ENCODE assay signal across 36 cellular contexts in the genomic region with DNA sequence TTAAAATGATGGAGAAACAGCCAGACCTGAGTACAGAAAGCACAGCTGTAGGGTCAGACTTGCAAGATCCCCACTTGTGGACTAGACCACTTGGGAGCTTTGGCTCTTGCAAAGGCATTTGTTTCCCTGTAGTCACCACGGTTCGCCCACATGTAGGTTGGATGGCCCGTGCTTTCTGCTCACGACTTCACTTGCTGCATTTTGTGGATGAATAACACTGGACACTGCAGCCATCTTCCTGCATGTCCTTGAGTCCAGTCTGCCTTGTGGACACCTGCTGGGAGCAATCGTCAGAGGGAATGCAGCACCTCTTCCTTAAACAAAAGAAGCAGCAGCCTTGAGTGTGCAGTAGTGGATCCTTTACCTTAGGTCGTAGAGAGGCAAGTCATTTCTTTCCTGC.
"Had no signal": no experiment of that assay in that cellular context is flagged by ENCODE, and none has a peak within 500 bp of the region (broad histone marks: within the 10 kb centered on the region; RNA-seq: fewer than 3 reads in every experiment).

No MANE protein-coding gene starts in this region.

- H3K27ac Mint-ChIP-seq: activated CD4-positive, alpha-beta memory T cell treated with anti-CD3 and anti-CD28 coated beads for 36 hours; activated CD4-positive, alpha-beta T cell treated with anti-CD3 and anti-CD28 coated beads, Interleukin-2, amount 10 ng/mL, durations not matched to agents 24 days and 14 days; activated naive CD4-positive, alpha-beta T cell treated with anti-CD3 and anti-CD28 coated beads for 36 hours; activated naive CD8-positive, alpha-beta T cell treated with anti-CD3 and anti-CD28 coated beads for 36 hours; activated T-helper 1 cell treated with anti-CD3 and anti-CD28 coated beads, Interleukin-12 subunit alpha, Interleukin-12 subunit beta, Interleukin-2, Interleukin-4 antibody, amounts not matched to agents 30 ng/mL and 10 ng/mL and 1 ng/mL, durations not matched to agents 14 hours and 24 hours and 36 hours; natural killer cell treated with Interleukin-12 subunit alpha and Interleukin-12 subunit beta and Interleukin-15 and Interleukin-18, amount 100 ng/mL, for 72 hours; stimulated activated memory B cell treated with anti-CD40 and anti-IgM and Interleukin-4, amounts not matched to agents 10 μg/mL and 1 μg/mL and 100 μg/mL, for 72 hours; T-helper 1 cell treated with Interleukin-12 subunit alpha and Interleukin-12 subunit beta and Interleukin-4 antibody, amounts not matched to agents 30 μg/mL and 1 μg/mL, for 36 hours had no signal

- H3K27ac ChIP-seq: adrenal gland, ascending aorta, heart left ventricle, left ventricle myocardium inferior, neutrophil, pancreas, psoas muscle, stomach, thyroid gland, upper lobe of left lung, VCaP had no signal

- H3K4me2 ChIP-seq: smooth muscle cell had no signal

- H3K9me3 ChIP-seq: adrenal gland, ascending aorta, heart left ventricle, left ventricle myocardium inferior, mucosa of descending colon, neutrophil, pancreas, psoas muscle, thyroid gland, upper lobe of left lung had no signal

- H3K36me3 ChIP-seq: adrenal gland, ascending aorta, heart left ventricle, left ventricle myocardium inferior, neutrophil, pancreas, stomach, thyroid gland, upper lobe of left lung had no signal

- H3K4me3 ChIP-seq: adrenal gland, ascending aorta, heart left ventricle, left ventricle myocardium inferior, lung, mucosa of descending colon, pancreas, psoas muscle, smooth muscle cell, stomach, thyroid gland, upper lobe of left lung had no signal

- ATAC-seq: activated CD4-positive, CD25-positive, alpha-beta regulatory T cell treated with anti-CD3 and anti-CD28 coated beads, Interleukin-2, amount 50 U/mL, for 24 hours; esophagus mucosa; heart left ventricle; mucosa of descending colon; natural killer cell treated with Interleukin-12 subunit alpha and Interleukin-12 subunit beta and Interleukin-15 and Interleukin-18, amount 100 ng/mL, for 72 hours; pancreas; psoas muscle; stimulated activated memory B cell treated with anti-CD40 and anti-IgM and Interleukin-4, amounts not matched to agents 10 μg/mL and 1 μg/mL and 100 μg/mL, for 72 hours had no signal

- DNase-seq: activated CD4-positive, alpha-beta memory T cell treated with anti-CD3 and anti-CD28 coated beads for 36 hours; activated CD4-positive, alpha-beta T cell treated with anti-CD3 and anti-CD28 coated beads, Interleukin-2, amount 10 ng/mL, durations not matched to agents 24 days and 14 days; activated CD8-positive, alpha-beta memory T cell treated with anti-CD3 and anti-CD28 coated beads, Interleukin-2, amount 50 U/mL, for 4 hours; activated effector memory CD4-positive, alpha-beta T cell treated with anti-CD3 and anti-CD28 coated beads, Interleukin-2, amount 50 U/mL, for 16 hours; activated naive CD4-positive, alpha-beta T cell treated with anti-CD3 and anti-CD28 coated beads for 36 hours; activated naive CD8-positive, alpha-beta T cell treated with anti-CD3 and anti-CD28 coated beads for 36 hours; activated T-cell treated with anti-CD3 and anti-CD28 coated beads, Interleukin-2, amount 50 U/mL, for 1 hour; cortex of kidney; foreskin fibroblast; heart left ventricle; hypothalamus; kidney glomerular epithelial cell; left ventricle myocardium inferior; mucosa of descending colon; pancreas; psoas muscle; stimulated activated CD4-positive, alpha-beta T cell treated with anti-CD3 and anti-CD28 coated beads, Interleukin-1b, Interleukin-23, amount 100 ng/mL, for 48 hours; stimulated activated CD4-positive, alpha-beta T cell treated with anti-CD3 and anti-CD28 coated beads, Interleukin-4, amount 100 ng/mL, for 4 hours; stimulated activated CD8-positive, alpha-beta memory T cell treated with anti-CD3 and anti-CD28 coated beads, Interleukin-4, amount 100 ng/mL, for 48 hours; stomach; T-helper 9 cell; thyroid gland; upper lobe of left lung had no signal

- H3K4me1 Mint-ChIP-seq: activated CD4-positive, alpha-beta T cell treated with anti-CD3 and anti-CD28 coated beads, Interleukin-2, amount 10 ng/mL, durations not matched to agents 24 days and 14 days; stimulated activated memory B cell treated with anti-CD40 and anti-IgM and Interleukin-4, amounts not matched to agents 10 μg/mL and 1 μg/mL and 100 μg/mL, for 72 hours had no signal

- H3K36me3 Mint-ChIP-seq: activated CD4-positive, alpha-beta memory T cell treated with anti-CD3 and anti-CD28 coated beads for 36 hours; activated naive CD8-positive, alpha-beta T cell treated with anti-CD3 and anti-CD28 coated beads for 36 hours; brain; natural killer cell treated with Interleukin-12 subunit alpha and Interleukin-12 subunit beta and Interleukin-15 and Interleukin-18, amount 100 ng/mL, for 72 hours; stimulated activated memory B cell treated with anti-CD40 and anti-IgM and Interleukin-4, amounts not matched to agents 10 μg/mL and 1 μg/mL and 100 μg/mL, for 72 hours had no signal

- H3K27me3 ChIP-seq: ascending aorta, thyroid gland, upper lobe of left lung had no signal

- H3K4me3 Mint-ChIP-seq: activated CD4-positive, alpha-beta memory T cell treated with anti-CD3 and anti-CD28 coated beads for 36 hours; activated CD4-positive, alpha-beta T cell treated with anti-CD3 and anti-CD28 coated beads, Interleukin-2, amount 10 ng/mL, durations not matched to agents 24 days and 14 days; activated naive CD4-positive, alpha-beta T cell treated with anti-CD3 and anti-CD28 coated beads for 36 hours; activated naive CD8-positive, alpha-beta T cell treated with anti-CD3 and anti-CD28 coated beads for 36 hours; activated T-helper 1 cell treated with anti-CD3 and anti-CD28 coated beads, Interleukin-12 subunit alpha, Interleukin-12 subunit beta, Interleukin-2, Interleukin-4 antibody, amounts not matched to agents 30 ng/mL and 10 ng/mL and 1 ng/mL, durations not matched to agents 14 hours and 24 hours and 36 hours; brain; natural killer cell treated with Interleukin-12 subunit alpha and Interleukin-12 subunit beta and Interleukin-15 and Interleukin-18, amount 100 ng/mL, for 72 hours; stimulated activated memory B cell treated with anti-CD40 and anti-IgM and Interleukin-4, amounts not matched to agents 10 μg/mL and 1 μg/mL and 100 μg/mL, for 72 hours; T-helper 1 cell treated with Interleukin-12 subunit alpha and Interleukin-12 subunit beta and Interleukin-4 antibody, amounts not matched to agents 30 μg/mL and 1 μg/mL, for 36 hours had no signal

- H3K9me3 Mint-ChIP-seq: activated CD4-positive, alpha-beta memory T cell treated with anti-CD3 and anti-CD28 coated beads for 36 hours; activated CD4-positive, alpha-beta T cell treated with anti-CD3 and anti-CD28 coated beads, Interleukin-2, amount 10 ng/mL, durations not matched to agents 24 days and 14 days; activated naive CD4-positive, alpha-beta T cell treated with anti-CD3 and anti-CD28 coated beads for 36 hours; activated naive CD8-positive, alpha-beta T cell treated with anti-CD3 and anti-CD28 coated beads for 36 hours; natural killer cell treated with Interleukin-12 subunit alpha and Interleukin-12 subunit beta and Interleukin-15 and Interleukin-18, amount 100 ng/mL, for 72 hours; T-helper 1 cell treated with Interleukin-12 subunit alpha and Interleukin-12 subunit beta and Interleukin-4 antibody, amounts not matched to agents 30 μg/mL and 1 μg/mL, for 36 hours had no signal

- H3K4me1 ChIP-seq: adrenal gland, ascending aorta, heart left ventricle, left ventricle myocardium inferior, pancreas, psoas muscle, stomach, thyroid gland, upper lobe of left lung had no signal
